ENCODE assay signal across 9 cellular contexts in the genomic region with DNA sequence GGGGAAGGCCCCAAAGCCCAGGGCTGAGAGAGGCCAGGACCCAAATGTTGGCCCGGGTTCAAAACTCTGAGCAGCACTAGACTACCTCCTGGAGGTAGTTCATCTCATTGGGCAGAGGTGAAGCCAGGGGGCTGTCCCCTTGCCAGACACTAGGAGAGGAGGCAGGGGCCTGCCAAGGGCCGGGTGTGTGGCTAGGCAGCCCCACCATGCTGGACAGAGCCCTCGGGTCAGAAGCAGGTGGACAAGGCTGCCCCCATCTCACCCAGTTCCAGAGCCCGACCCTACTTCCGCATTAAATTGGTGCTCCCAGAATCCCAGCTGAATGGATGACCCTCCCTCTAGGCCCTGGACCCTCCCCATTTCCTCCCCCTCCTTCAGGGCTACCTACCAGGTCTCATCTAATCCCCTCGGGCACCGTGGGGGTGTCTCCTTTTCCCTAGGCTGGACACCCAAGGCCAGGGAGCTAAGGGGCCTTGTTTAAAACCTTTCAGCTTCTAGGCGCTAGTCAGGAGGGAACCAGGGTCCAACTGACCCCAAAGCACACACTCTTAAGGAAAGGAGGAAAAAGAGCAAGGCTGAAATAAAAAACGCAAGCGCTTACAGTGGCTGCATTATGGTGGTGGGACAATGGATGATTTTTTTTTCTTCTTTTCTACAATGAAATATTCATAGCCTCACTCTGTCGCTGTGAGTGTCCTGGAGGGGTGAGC.
DNase-seq lines count a peak whose midpoint lies in the region; ATAC-seq and TF ChIP-seq lines count a peak whose summit lies in the region.
"Had no signal": no experiment of that assay in that cellular context is flagged by ENCODE, and none has a peak within 500 bp of the region (broad histone marks: within the 10 kb centered on the region; RNA-seq: fewer than 3 reads in every experiment).

No MANE protein-coding gene starts in this region.

- H3K9ac ChIP-seq in HUES48 (ENCODE audit: low read depth, low read length), result no peak overlapping the region

- H3K27me3 ChIP-seq in HUES48 (ENCODE audit: control insufficient read depth, insufficient read depth, low read length) (peaks cover 19% of the 10 kb centered on the region), breast epithelium (no peaks in the 10 kb centered on the region)

- no peak overlapping the region for H3K27ac ChIP-seq in HUES48 (ENCODE audit: low read depth, low read length)
- H3K27ac ChIP-seq in breast epithelium, result no peak overlapping the region

- H3K9me3 Mint-ChIP-seq in neural crest cell, result no peaks in the 10 kb centered on the region

- H3K4me3 ChIP-seq in AG10803 (ENCODE audit: low read length) (peak overlapping the region; percentile 49; the same call in 1 of the 2 replicates), HUES48 (ENCODE audit: low read depth, low read length) (peak overlapping the region; percentile 52; the same call in 1 of the 2 replicates), breast epithelium (peak overlapping the region in 2 of 3 donors; percentile 54 to 69)

- no peaks in the 10 kb centered on the region for H3K36me3 Mint-ChIP-seq in neural crest cell (ENCODE audit: low read depth)

- peaks cover 15% of the 10 kb centered on the region for H3K4me1 Mint-ChIP-seq in neural crest cell

- no peak for TF ChIP-seq POLR2A in breast epithelium (IDR thresholded peaks at IDR 0.05)

- H3K9me3 ChIP-seq in HUES48 (ENCODE audit: control insufficient read depth, insufficient read depth, low read length) (no peaks in the 10 kb centered on the region), breast epithelium (no peaks in the 10 kb centered on the region)

- H3K4me1 ChIP-seq in HUES48 (ENCODE audit: control insufficient read depth, insufficient read depth, low read length) (peaks cover 23% of the 10 kb centered on the region), breast epithelium (peaks cover 0 to 5% of the 10 kb centered on the region in 2 donors)

- TF ChIP-seq CTCF in AG10803 (conservative IDR thresholded peaks at IDR 0.05; ENCODE audit: low read length) (no peak), breast epithelium (IDR thresholded peaks at IDR 0.05) (no peak), neural crest cell (conservative IDR thresholded peaks at IDR 0.05) (no peak)

- H3K27me3 Mint-ChIP-seq in neural crest cell (ENCODE audit: low read depth), result peaks cover 13% of the 10 kb centered on the region

- H3K27ac Mint-ChIP-seq in neural crest cell (ENCODE audit: unreplicated experiment), result no peak overlapping the region

- peak overlapping the region; percentile 86 for H3K4me3 Mint-ChIP-seq in neural crest cell

- DNase-seq in AG10803 (ENCODE audit: low read depth) (no peak), breast epithelium (ENCODE audit: low spot score in 2 of 2) (no peak), neural crest cell (ENCODE audit: low read depth, low spot score) (no peak), NCI-H226 (no peak), NCI-H2227 (lab: John Stamatoyannopoulos, UW; ENCODE audit: unreplicated experiment) (no peak), NCI-H1105 treated with DMSO at 0.1 percent for 48 hours (lab: John Stamatoyannopoulos, UW) (no peak)
- DNase-seq: GF-D8 had no signal

- intact Hi-C loops in breast epithelium (cut with DNase I; ENCODE audit: low total_unique reads), result no loop called here

- no peak for ATAC-seq in HG02571 (IDR thresholded peaks at IDR 0.05; ENCODE audit: unreplicated experiment)

- no peaks in the 10 kb centered on the region for H3K36me3 ChIP-seq in HUES48 (ENCODE audit: control insufficient read depth, insufficient read depth, low read length)
- no peaks in the 10 kb centered on the region for H3K36me3 ChIP-seq in breast epithelium
